In the genomic region with DNA sequence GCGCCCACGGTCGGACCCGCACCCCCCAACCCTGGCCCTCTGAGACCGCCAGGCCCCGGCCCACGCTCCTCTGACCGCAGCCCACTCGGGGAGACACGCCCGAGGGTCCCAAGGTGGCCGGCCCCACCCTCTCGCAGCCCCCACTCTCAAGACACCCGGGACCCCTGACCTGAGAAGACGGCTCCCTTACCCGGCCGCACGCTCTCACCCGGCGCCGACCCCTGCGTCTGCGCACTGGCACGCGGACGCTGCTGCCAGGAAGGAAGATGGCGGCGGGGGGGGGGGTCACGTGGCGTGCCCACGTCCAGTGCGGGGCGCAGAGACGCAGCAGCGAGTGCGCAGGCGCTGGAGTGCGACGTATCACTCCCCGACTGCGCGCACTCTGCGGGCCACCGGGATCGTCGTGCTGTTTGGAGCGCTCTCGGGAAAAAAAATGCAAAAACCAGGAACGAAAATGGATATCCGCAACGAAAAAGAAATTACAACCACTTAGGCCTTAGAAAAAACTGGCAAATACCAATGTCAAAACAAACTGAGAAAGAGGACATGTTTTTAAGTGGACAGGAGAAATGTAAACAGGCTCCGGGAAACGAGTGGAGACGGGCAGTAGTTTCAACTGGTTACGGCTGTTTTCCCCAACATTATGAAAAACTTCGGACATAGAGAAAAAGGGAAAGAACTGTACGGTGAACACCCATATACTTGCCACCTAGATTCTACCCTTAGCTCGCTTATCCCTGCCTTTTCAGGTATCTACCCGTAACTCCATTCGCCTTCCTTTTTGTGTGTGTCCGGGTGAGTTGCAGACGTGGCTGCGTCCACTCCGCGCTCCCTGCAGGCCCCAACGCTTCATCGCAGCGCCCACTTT, we compare ENCODE assay signal across 8 cellular contexts. TPM values are rescaled to one million over a fixed set of nuclear protein-coding genes. Genes with fewer than 3 reads are reported as not detected.
DNase-seq lines count a peak whose midpoint lies in the region; ATAC-seq, FAIRE-seq and TF ChIP-seq lines count a peak whose summit lies in the region.

A gene (minus strand): TSS at position 236 of the 868 bp plus-strand sequence. CDS start 902 bp downstream, outside the sequence.

- H3K4me3 ChIP-seq in heart right ventricle (peak within 1 kb of the TSS; percentile 75 to 100 (median 92)), transverse colon (peak within 1 kb of the TSS; percentile 65 to 96 (median 80))

- TF ChIP-seq EP300 in transverse colon (IDR thresholded peaks at IDR 0.05; ENCODE audit: low read depth), result no peak

- no peaks in the 10 kb centered on the region for H3K27me3 Mint-ChIP-seq in T-helper 1 cell treated with Interleukin-12 subunit alpha and Interleukin-12 subunit beta and Interleukin-4 antibody, amounts not matched to agents 30 μg/mL and 1 μg/mL, for 36 hours (ENCODE audit: low read depth)

- FAIRE-seq in GM12891 (lab: Jason Lieb, UNC), result peak; percentile 89

- H3K4me1 ChIP-seq in heart right ventricle (peaks cover 4 to 61% (median 39%) of the 10 kb centered on the region in 9 donors), transverse colon (peaks cover 12 to 38% (median 21%) of the 10 kb centered on the region in 4 donors)

- peak; percentile 59; the same call in 1 of the 2 replicates for TF ChIP-seq POLR2A in GM12891 (IDR thresholded peaks at IDR 0.05; ENCODE audit: low read depth, low read length)
- peak; percentile 90 for TF ChIP-seq POLR2A in transverse colon (IDR thresholded peaks at IDR 0.05)

- intact Hi-C loops in heart right ventricle (cut with DNase I) (loop anchor here in 5 of 10 donors (5.0 to 10.0 kb wide), 4 partner anchors 82 to 147 kb away; a partner anchor contains a TSS), posterior cingulate gyrus (cut with DNase I) (no loop called here), transverse colon (cut with DNase I; ENCODE audit: low total_unique reads) (no loop called here)

- WGBS in heart right ventricle, 2 donors, result 2 to 3% methylated on average over 59 to 68 of the region's 68 CpGs
- WGBS in transverse colon (ENCODE audit: low coverage in 1 of 2), 2 donors, result 10 to 17% methylated on average over 30 to 55 of the region's 68 CpGs

- H3K27ac ChIP-seq in heart right ventricle (peak within 1 kb of the TSS; percentile 60 to 98 (median 92)), transverse colon (peak within 1 kb of the TSS; percentile 84 to 90 (median 88))

- H3K27me3 ChIP-seq in heart right ventricle (no peaks in the 10 kb centered on the region), transverse colon (no peaks in the 10 kb centered on the region)

- H3K27ac Mint-ChIP-seq in T-helper 1 cell treated with Interleukin-12 subunit alpha and Interleukin-12 subunit beta and Interleukin-4 antibody, amounts not matched to agents 30 μg/mL and 1 μg/mL, for 36 hours, result peak within 1 kb of the TSS; percentile 99

- peaks cover 37% of the 10 kb centered on the region for H3K4me1 Mint-ChIP-seq in T-helper 1 cell treated with Interleukin-12 subunit alpha and Interleukin-12 subunit beta and Interleukin-4 antibody, amounts not matched to agents 30 μg/mL and 1 μg/mL, for 36 hours (ENCODE audit: low read depth)

- H3K36me3 ChIP-seq in heart right ventricle, result peaks cover 0 to 55% (median 6%) of the 10 kb centered on the region in 9 donors
- H3K36me3 ChIP-seq in transverse colon, result peaks cover 0 to 14% (median 7%) of the 10 kb centered on the region in 4 donors

- H3K4me3 Mint-ChIP-seq in T-helper 1 cell treated with Interleukin-12 subunit alpha and Interleukin-12 subunit beta and Interleukin-4 antibody, amounts not matched to agents 30 μg/mL and 1 μg/mL, for 36 hours, result peak within 1 kb of the TSS; percentile 98

- peaks cover 49% of the 10 kb centered on the region for H3K36me3 Mint-ChIP-seq in T-helper 1 cell treated with Interleukin-12 subunit alpha and Interleukin-12 subunit beta and Interleukin-4 antibody, amounts not matched to agents 30 μg/mL and 1 μg/mL, for 36 hours (ENCODE audit: low read depth)

- in situ Hi-C loops in transverse colon (cut with MboI; ENCODE audit: low pct_ligation_motif_present in 1 of 4, low pct_unique_long_range_greater_than_20kb in 1 of 4, low sequenced_read_pairs in 3 of 4), result no loop called here

- H3K9me3 ChIP-seq in heart right ventricle, result no peaks in the 10 kb centered on the region
- H3K9me3 ChIP-seq in transverse colon, result no peaks in the 10 kb centered on the region

- H3K9me3 Mint-ChIP-seq in T-helper 1 cell treated with Interleukin-12 subunit alpha and Interleukin-12 subunit beta and Interleukin-4 antibody, amounts not matched to agents 30 μg/mL and 1 μg/mL, for 36 hours, result no peaks in the 10 kb centered on the region

- peak; percentile 46 for ATAC-seq in HG02852 (IDR thresholded peaks at IDR 0.05; ENCODE audit: unreplicated experiment)
- ATAC-seq in heart right ventricle, result peak; percentile 86 to 96 (median 94)

- TF ChIP-seq CTCF in heart right ventricle (IDR thresholded peaks at IDR 0.05), result peak in 1 of 9 donors; percentile 8
- no peak for TF ChIP-seq CTCF in transverse colon (IDR thresholded peaks at IDR 0.05)

- DNase-seq in GM12891 (ENCODE audit: insufficient read length, low spot score), result peak; percentile 97
- peak; percentile 70 to 79 for DNase-seq in NCI-H187 (lab: John Stamatoyannopoulos, UW)
- DNase-seq in amniotic epithelial cell (ENCODE audit: low read depth), result peak; percentile 81
- peak; percentile 94 to 96 for DNase-seq in heart right ventricle
- peak; percentile 76 to 98 (median 87) for DNase-seq in posterior cingulate gyrus
- DNase-seq in transverse colon, result peak; percentile 94

TF ChIP-seq in GM12891, 5 proteins besides CTCF, POLR2A, EP300 and RAD21:
- TF ChIP-seq SPI1 (IDR thresholded peaks at IDR 0.05; ENCODE audit: low read depth, low read length) (no peak), POLR2AphosphoS5 (IDR thresholded peaks at IDR 0.05; ENCODE audit: low read depth, low read length) (peak; percentile 41; the same call in 1 of the 2 replicates), PAX5 (IDR thresholded peaks at IDR 0.05; ENCODE audit: insufficient read depth, low read length, severe bottlenecking) (no peak), TAF1 (IDR thresholded peaks at IDR 0.05; ENCODE audit: low read depth, low read length) (0 out of 2 replicates have a peak, but pooled peaks have one; percentile 9), POU2F2 (IDR thresholded peaks at IDR 0.05; ENCODE audit: low read depth, low read length) (no peak; the same call in 1 of the 2 replicates)

RNA-seq across cellular contexts. Expression of the gene that starts here (rescaled TPM):
- 107 TPM for polyA plus RNA-seq in GM12891 (2012; ENCODE audit: low read depth, missing spikeins)
- total RNA-seq in heart right ventricle, result 10 to 100 TPM; 43.4 to 76.9 (median 49.8) TPM
- polyA plus RNA-seq in heart right ventricle, result 100 to 1,000 TPM in 1 of 2 donors, 10 to 100 TPM in 1; 45.5 to 126 TPM
- 10 to 100 TPM; 26.7 to 37.4 (median 32.7) TPM for total RNA-seq in transverse colon

Comparison
In these comparisons a context has a peak if more than half of its experiments do, and no peak if none do; other contexts are left out.
1. Peak in every context shown above with its lines: DNase-seq, ATAC-seq, H3K4me3 ChIP-seq and H3K27ac ChIP-seq.